ENCODE assay signal across 23 cellular contexts in genomic region chr1:84584126-84584525, GRCh38. TPM values are rescaled to one million over a fixed set of nuclear protein-coding genes. Genes with fewer than 3 reads are reported as not detected.
DNase-seq lines count a peak whose midpoint lies in the region; ATAC-seq and TF ChIP-seq lines count a peak whose summit lies in the region.
"Had no signal": no experiment of that assay in that cellular context is flagged by ENCODE, and none has a peak within 500 bp of the region (broad histone marks: within the 10 kb centered on the region; RNA-seq: fewer than 3 reads in every experiment).

No MANE protein-coding gene starts in this region.

- H3K9me3 ChIP-seq in Karpas-422 (ENCODE audit: low read length) (no peaks in the 10 kb centered on the region), hepatocyte (ENCODE audit: low read depth) (no peaks in the 10 kb centered on the region)
- H3K9me3 ChIP-seq: psoas muscle, tibial artery had no signal

- H3K4me1 ChIP-seq in Karpas-422 (ENCODE audit: low read length) (peaks cover 17% of the 10 kb centered on the region), hepatocyte (ENCODE audit: insufficient read depth) (peaks cover 9% of the 10 kb centered on the region)
- H3K4me1 ChIP-seq: tibial artery had no signal

- TF ChIP-seq CTCF in 22Rv1 (IDR thresholded peaks at IDR 0.05) (no peak), hepatocyte (IDR thresholded peaks at IDR 0.05; ENCODE audit: poor library complexity) (no peak), lower leg skin (IDR thresholded peaks at IDR 0.05) (no peak)

- ATAC-seq in GM21515 (IDR thresholded peaks at IDR 0.05; ENCODE audit: unreplicated experiment) (peak; percentile 39), SK-N-SH treated with all-trans-retinoic acid at 6 μM for 48 hours (no peak)
- ATAC-seq: psoas muscle had no signal

- H3K9me2 ChIP-seq in Karpas-422 (replicated peaks; ENCODE audit: insufficient read depth, low read length) (no peaks in the 10 kb centered on the region), hepatocyte (replicated peaks; ENCODE audit: insufficient read depth) (no peaks in the 10 kb centered on the region)

- no peak overlapping the region for H3K4me3 ChIP-seq in Karpas-422 (ENCODE audit: low read length)
- no peak overlapping the region for H3K4me3 ChIP-seq in hepatocyte
- H3K4me3 ChIP-seq in lower leg skin (ENCODE audit: low read depth, poor library complexity, severe bottlenecking) = no peak overlapping the region
- H3K4me3 ChIP-seq: psoas muscle, skin epidermis, tibial artery had no signal

- intact Hi-C loops in lower leg skin (cut with DNase I; ENCODE audit: low total_unique reads) = no loop called here

- DNase-seq in Karpas-422 (peak; percentile 40), hepatocyte (ENCODE audit: low spot score) (no peak), DMS114 treated with DMSO at 0.1 percent for 48 hours (lab: John Stamatoyannopoulos, UW; ENCODE audit: unreplicated experiment) (no peak), GF-D8 (lab: John Stamatoyannopoulos, UW) (no peak), lower leg skin (ENCODE audit: low spot score in 2 of 2) (no peak)
- DNase-seq: activated naive CD4-positive, alpha-beta T cell treated with anti-CD3 and anti-CD28 coated beads for 36 hours; activated T-cell treated with anti-CD3 and anti-CD28 coated beads, Interleukin-2, amount 50 U/mL, for 48 hours; anterior cingulate cortex; DMS 273 treated with DMSO at 0.1 percent for 48 hours; erythroblast; HCEC 1CT; IMR-90; midbrain; NCI-H1694 treated with DMSO at 0.1 percent for 48 hours; psoas muscle; stimulated activated CD4-positive, alpha-beta T cell treated with anti-CD3 and anti-CD28 coated beads, Interleukin-2, amount 100 ng/mL, for 48 hours; T-helper 9 cell; tibial artery had no signal

- H3K4me2 ChIP-seq in Karpas-422 (ENCODE audit: low read depth, low read length, poor library complexity, severe bottlenecking) = no peak overlapping the region
- peak overlapping the region; percentile 51 for H3K4me2 ChIP-seq in hepatocyte

- H3K27ac ChIP-seq in 22Rv1 (peak overlapping the region; percentile 59; the same call in 1 of the 2 replicates), Karpas-422 (ENCODE audit: low read length) (no peak overlapping the region), hepatocyte (peak overlapping the region; percentile 83)
- H3K27ac ChIP-seq: HL-60, psoas muscle, tibial artery had no signal

- H4K20me1 ChIP-seq in Karpas-422 (ENCODE audit: insufficient read depth, low read depth, low read length) = no peaks in the 10 kb centered on the region
- no peaks in the 10 kb centered on the region for H4K20me1 ChIP-seq in hepatocyte (ENCODE audit: insufficient read depth, poor library complexity, severe bottlenecking)

- H3K27me3 ChIP-seq in Karpas-422 (ENCODE audit: low read length) (no peaks in the 10 kb centered on the region), hepatocyte (no peaks in the 10 kb centered on the region)
- H3K27me3 ChIP-seq: tibial artery had no signal

- no peaks in the 10 kb centered on the region for H3K79me2 ChIP-seq in Karpas-422 (ENCODE audit: low read length)
- no peaks in the 10 kb centered on the region for H3K79me2 ChIP-seq in hepatocyte

- no peak overlapping the region for H3K9ac ChIP-seq in Karpas-422 (ENCODE audit: low read length)

- no peak overlapping the region for H2AFZ ChIP-seq in Karpas-422 (ENCODE audit: low read length)
- no peak overlapping the region for H2AFZ ChIP-seq in hepatocyte

- TF ChIP-seq POLR2A in lower leg skin (IDR thresholded peaks at IDR 0.05) = no peak

- H3K36me3 ChIP-seq in Karpas-422 (ENCODE audit: insufficient read depth, low read length) = no peaks in the 10 kb centered on the region
- no peaks in the 10 kb centered on the region for H3K36me3 ChIP-seq in hepatocyte (replicated peaks; ENCODE audit: insufficient read depth, low read depth)
- H3K36me3 ChIP-seq: tibial artery had no signal

- 81% methylated on average over 2 of the region's 2 CpGs for WGBS in hepatocyte (ENCODE audit: low lambda C conversion rate, missing lambda C conversion rate)
- 75% methylated on average over 2 of the region's 2 CpGs for WGBS in lower leg skin, 2 donors

TF ChIP-seq in SK-N-SH treated with all-trans-retinoic acid at 6 μM for 48 hours, 23 proteins besides CTCF, POLR2A, EP300 and RAD21:
- no peak for TF ChIP-seq ISL1 (CRISPR knock-in tag; IDR thresholded peaks at IDR 0.05)
- TF ChIP-seq BACH2 (CRISPR knock-in tag; IDR thresholded peaks at IDR 0.05; ENCODE audit: borderline replicate concordance) = no peak
- TF ChIP-seq GLIS3 (CRISPR knock-in tag; IDR thresholded peaks at IDR 0.05) = no peak
- TF ChIP-seq, protein P1, sequence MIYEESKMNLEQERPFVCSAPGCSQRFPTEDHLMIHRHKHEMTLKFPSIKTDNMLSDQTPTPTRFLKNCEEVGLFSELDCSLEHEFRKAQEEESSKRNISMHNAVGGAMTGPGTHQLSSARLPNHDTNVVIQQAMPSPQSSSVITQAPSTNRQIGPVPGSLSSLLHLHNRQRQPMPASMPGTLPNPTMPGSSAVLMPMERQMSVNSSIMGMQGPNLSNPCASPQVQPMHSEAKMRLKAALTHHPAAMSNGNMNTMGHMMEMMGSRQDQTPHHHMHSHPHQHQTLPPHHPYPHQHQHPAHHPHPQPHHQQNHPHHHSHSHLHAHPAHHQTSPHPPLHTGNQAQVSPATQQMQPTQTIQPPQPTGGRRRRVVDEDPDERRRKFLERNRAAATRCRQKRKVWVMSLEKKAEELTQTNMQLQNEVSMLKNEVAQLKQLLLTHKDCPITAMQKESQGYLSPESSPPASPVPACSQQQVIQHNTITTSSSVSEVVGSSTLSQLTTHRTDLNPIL (CRISPR knock-in tag; IDR thresholded peaks at IDR 0.05; ENCODE audit: low read depth) = no peak
- no peak for TF ChIP-seq PPARA (CRISPR knock-in tag; IDR thresholded peaks at IDR 0.05; ENCODE audit: borderline replicate concordance)
- TF ChIP-seq ZFP30 (CRISPR knock-in tag; IDR thresholded peaks at IDR 0.05) = no peak
- TF ChIP-seq RARB (CRISPR knock-in tag; IDR thresholded peaks at IDR 0.05) = no peak
- TF ChIP-seq ARNTL (CRISPR knock-in tag; IDR thresholded peaks at IDR 0.05; ENCODE audit: borderline replicate concordance, low read depth) = no peak
- TF ChIP-seq OSR1 (CRISPR knock-in tag; IDR thresholded peaks at IDR 0.05) = no peak
TF ChIP-seq in SK-N-SH treated with all-trans-retinoic acid at 6 μM for 48 hours: peak in this region for 0.

RNA-seq across cellular contexts. Expression of gene CTBS, which starts 9.9 kb away (rescaled TPM):
- 5.7 and 19.2 TPM in 2 replicates for total RNA-seq in Karpas-422 (2014; rRNA removed; shearing (Covaris generic); ENCODE audit: low replicate concordance)
- total RNA-seq in hepatocyte = 20.3 and 25.4 TPM in 2 replicates
- polyA plus RNA-seq in hepatocyte = 33.6 and 38.3 TPM in 2 replicates
- total RNA-seq in lower leg skin = 10 to 100 TPM; 15.1 to 16.9 (median 15.5) TPM
